Comparison of ENCODE assay signal across 13 cellular contexts in the genomic region with DNA sequence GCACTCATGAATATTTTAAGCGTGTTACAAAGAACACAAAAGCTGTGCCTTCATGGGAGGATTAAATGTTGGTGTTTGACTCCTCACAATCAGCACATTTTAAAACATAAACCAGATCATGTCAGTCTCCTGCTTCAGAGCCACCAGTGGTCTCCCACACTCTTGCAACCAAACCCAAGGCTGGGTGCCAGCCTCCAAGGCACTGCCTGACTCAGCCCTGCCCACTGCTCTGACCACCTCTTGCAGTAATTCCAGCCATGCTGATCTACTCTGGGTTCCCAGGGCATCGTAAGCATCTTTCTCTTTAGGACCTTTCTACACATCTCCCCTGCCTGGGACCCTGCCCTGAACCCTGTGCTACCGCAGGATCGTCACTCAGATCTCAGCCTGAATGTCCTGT.
DNase-seq lines count a peak whose midpoint lies in the region; ATAC-seq, FAIRE-seq and TF ChIP-seq lines count a peak whose summit lies in the region.
"Had no signal": no experiment of that assay in that cellular context is flagged by ENCODE, and none has a peak within 500 bp of the region (broad histone marks: within the 10 kb centered on the region; RNA-seq: fewer than 3 reads in every experiment).

No MANE protein-coding gene starts in this region.

- no peaks in the 10 kb centered on the region for H3K27me3 ChIP-seq in KMS-11 (ENCODE audit: insufficient read depth, low read depth)
- no peaks in the 10 kb centered on the region for H3K27me3 ChIP-seq in GM12878 (replicated peaks in 1 of 2; ENCODE audit: control insufficient read depth in 2 of 2, insufficient read depth in 2 of 2, low read length in 1 of 2)
- H3K27me3 ChIP-seq in endodermal cell (ENCODE audit: control insufficient read depth, insufficient read depth, low read length, poor library complexity, severe bottlenecking), result no peaks in the 10 kb centered on the region
- no peaks in the 10 kb centered on the region for H3K27me3 ChIP-seq in PC-3 (ENCODE audit: low read length)
- H3K27me3 ChIP-seq: body of pancreas had no signal

- H3K79me2 ChIP-seq in KMS-11 (ENCODE audit: insufficient read depth, low read depth) (no peaks in the 10 kb centered on the region), GM12878 (ENCODE audit: control insufficient read depth, insufficient read depth, low read length) (peaks cover 2% of the 10 kb centered on the region), PC-3 (ENCODE audit: low read length) (no peaks in the 10 kb centered on the region)

- H3K36me3 ChIP-seq in KMS-11 (ENCODE audit: insufficient read depth), result no peaks in the 10 kb centered on the region
- no peaks in the 10 kb centered on the region for H3K36me3 ChIP-seq in GM12878 (ENCODE audit: control insufficient read depth in 2 of 2, insufficient read depth in 2 of 2, low read length in 1 of 2)
- no peaks in the 10 kb centered on the region for H3K36me3 ChIP-seq in endodermal cell (ENCODE audit: control insufficient read depth, insufficient read depth, low read length)
- H3K36me3 ChIP-seq in PC-3 (ENCODE audit: low read depth, low read length), result no peaks in the 10 kb centered on the region

- H4K20me1 ChIP-seq in KMS-11 (ENCODE audit: insufficient read depth) (no peaks in the 10 kb centered on the region), GM12878 (ENCODE audit: control insufficient read depth, insufficient read depth) (no peaks in the 10 kb centered on the region), PC-3 (ENCODE audit: low read length) (no peaks in the 10 kb centered on the region)

- SMC1A ChIA-PET in GM12878 (lab: Charles Lee; ENCODE audit: uncharacterized antibody, unreplicated experiment), result interaction anchor here (0.6 to 10.4 kb wide), 17 partner anchors 7 to 552 kb away, joined by 3 to 237 read pairs (median 6); no protein-coding TSS in a partner anchor

- H3F3A ChIP-seq in PC-3 (ENCODE audit: low read length, unreplicated experiment), result no peaks in the 10 kb centered on the region

- H3K4me2 ChIP-seq in KMS-11, result peak overlapping the region; percentile 6; the same call in 1 of the 2 replicates
- peak overlapping the region; percentile 51; the same call in 1 of the 2 replicates for H3K4me2 ChIP-seq in GM12878 (ENCODE audit: control insufficient read depth, insufficient read depth)
- H3K4me2 ChIP-seq in PC-3 (ENCODE audit: low read length), result no peak overlapping the region

- TF ChIP-seq EP300 in GM12878 (IDR thresholded peaks at IDR 0.05; ENCODE audit: borderline replicate concordance in 1 of 2, control insufficient read depth in 1 of 2, low read depth in 2 of 2, low read length in 2 of 2), result no peak

- H3K4me1 Mint-ChIP-seq in nephron (peaks cover 52% of the 10 kb centered on the region), endodermal cell (peaks cover 22% of the 10 kb centered on the region)

- H3K4me3 Mint-ChIP-seq in nephron, result no peak overlapping the region
- H3K4me3 Mint-ChIP-seq in endodermal cell, result no peak overlapping the region
- H3K4me3 Mint-ChIP-seq: H9 had no signal

- DNase-seq in AG10803 (ENCODE audit: low read depth), result peak; percentile 32
- no peak for DNase-seq in GM12878 (ENCODE audit: low read depth, low spot score)
- DNase-seq in endodermal cell, result no peak
- no peak for DNase-seq in putamen (ENCODE audit: low spot score)
- no peak for DNase-seq in PC-3
- DNase-seq in middle frontal gyrus (ENCODE audit: extremely low spot score, low spot score), result no peak
- DNase-seq: body of pancreas, H9, islet precursor cell, NCI-H524 treated with DMSO at 0.1 percent for 48 hours had no signal

- WGBS in GM12878 (ENCODE audit: insufficient coverage, insufficient replicate concordance, low lambda C conversion rate, missing lambda C conversion rate), result 93% methylated on average over 4 of the region's 4 CpGs
- 94 to 98% methylated on average over 3 to 4 of the region's 4 CpGs for WGBS in endodermal cell (ENCODE audit: insufficient coverage in 1 of 2, insufficient read length in 1 of 2), 2 experiments

- H3K27ac Mint-ChIP-seq in nephron, result peak overlapping the region; percentile 81 to 90 (median 87)
- no peak overlapping the region for H3K27ac Mint-ChIP-seq in endodermal cell
- H3K27ac Mint-ChIP-seq: H9 had no signal

- H3K9me2 ChIP-seq in PC-3 (replicated peaks; ENCODE audit: low read length), result no peaks in the 10 kb centered on the region

- no peak for TF ChIP-seq RAD21 in GM12878 (IDR thresholded peaks at IDR 0.05; ENCODE audit: insufficient read depth, low read depth, low read length)

- POLR2A ChIA-PET in GM12878 (lab: Charles Lee), result interaction anchor here (0.6 to 1.5 kb wide), 4 partner anchors 10 to 519 kb away, joined by 3 to 5 read pairs (median 4); no protein-coding TSS in a partner anchor
- POLR2A ChIA-PET in PC-3 (lab: Charles Lee; ENCODE audit: unreplicated experiment), result interaction anchor here (0.6 kb wide), 1 partner anchor 451 kb away, joined by 3 read pairs; no protein-coding TSS in a partner anchor

- H3K9me3 ChIP-seq in GM12878 (replicated peaks; ENCODE audit: control insufficient read depth, insufficient read depth, low read length) (no peaks in the 10 kb centered on the region), endodermal cell (ENCODE audit: control insufficient read depth, low read length) (no peaks in the 10 kb centered on the region), PC-3 (ENCODE audit: low read length) (no peaks in the 10 kb centered on the region)
- H3K9me3 ChIP-seq: body of pancreas had no signal

- H3K4me1 ChIP-seq in KMS-11 (ENCODE audit: low read depth, poor library complexity, severe bottlenecking) (peaks cover 35% of the 10 kb centered on the region), GM12878 (ENCODE audit: control insufficient read depth, insufficient read depth, low read length) (peaks cover 73% of the 10 kb centered on the region), endodermal cell (ENCODE audit: control insufficient read depth, insufficient read depth, low read length) (peaks cover 6% of the 10 kb centered on the region), PC-3 (ENCODE audit: insufficient read depth, low read length) (peaks cover 3% of the 10 kb centered on the region)

- H3K27me3 Mint-ChIP-seq in nephron (ENCODE audit: low read depth), result no peaks in the 10 kb centered on the region
- H3K27me3 Mint-ChIP-seq in endodermal cell (ENCODE audit: insufficient read depth), result no peaks in the 10 kb centered on the region

- ATAC-seq in GM12878 (peak; percentile 42), PC-3 (no peak)
- ATAC-seq: body of pancreas, esophagus mucosa had no signal

- no peak for TF ChIP-seq CTCF in AG10803 (conservative IDR thresholded peaks at IDR 0.05; ENCODE audit: low read length)
- TF ChIP-seq CTCF in KMS-11 (conservative IDR thresholded peaks at IDR 0.05; ENCODE audit: low read depth, low read length), result no peak
- no peak for TF ChIP-seq CTCF in GM12878 (IDR thresholded peaks at IDR 0.05 in 2 of 3, conservative IDR thresholded peaks at IDR 0.05 in 1 of 3; ENCODE audit: control insufficient read depth in 2 of 3, extremely low read depth in 1 of 3, insufficient read depth in 1 of 3, low read depth in 3 of 3, low read length in 3 of 3)
- TF ChIP-seq CTCF in nephron (IDR thresholded peaks at IDR 0.05; ENCODE audit: unreplicated experiment in 3 of 3), result no peak
- TF ChIP-seq CTCF in endodermal cell (conservative IDR thresholded peaks at IDR 0.05), result no peak
- TF ChIP-seq CTCF in PC-3 (conservative IDR thresholded peaks at IDR 0.05; ENCODE audit: low read depth, low read length), result no peak

- CTCF ChIA-PET in GM12878 (lab: Yijun Ruan, JAX) (interaction anchor here (0.7 to 12.2 kb wide), 5 partner anchors 10 to 18 kb away, joined by 3 to 158 read pairs (median 3); no protein-coding TSS in a partner anchor), PC-3 (lab: Charles Lee) (no interaction called here)

- H3K9me3 Mint-ChIP-seq in nephron (no peaks in the 10 kb centered on the region), endodermal cell (no peaks in the 10 kb centered on the region)
- H3K9me3 Mint-ChIP-seq: H9 had no signal

- intact Hi-C loops in GM12878 (cut with micrococcal nuclease; ENCODE audit: unreplicated experiment) (loop anchor here (5.0 kb wide), 3 partner anchors 38 to 473 kb away; no protein-coding TSS in a partner anchor), PC-3 (cut with micrococcal nuclease) (no loop called here)

- no peaks in the 10 kb centered on the region for H3K36me3 Mint-ChIP-seq in nephron (ENCODE audit: low read depth)
- H3K36me3 Mint-ChIP-seq in endodermal cell (ENCODE audit: low read depth), result no peaks in the 10 kb centered on the region

- BruUV-seq in GM12878 (replicated peaks; lab: Mats Ljungman, UMichigan), result no TSS peak
- no TSS peak for BruUV-seq in PC-3 (replicated peaks; lab: Mats Ljungman, UMichigan)

- H2AFZ ChIP-seq in KMS-11 (ENCODE audit: low read depth) (no peak overlapping the region), GM12878 (ENCODE audit: control insufficient read depth, low read depth, low read length) (0 out of 2 replicates have a peak overlapping the region, but pooled peaks have one; percentile 9), PC-3 (ENCODE audit: low read length) (no peak overlapping the region)

- TF ChIP-seq POLR2A in GM12878 (IDR thresholded peaks at IDR 0.05; ENCODE audit: low read depth, low read length), result no peak

- H3K9ac ChIP-seq in KMS-11 (no peak overlapping the region), GM12878 (ENCODE audit: control insufficient read depth, insufficient read depth, low read length) (peak overlapping the region; percentile 38), endodermal cell (ENCODE audit: extremely low read depth, low read length, poor library complexity, severe bottlenecking) (no peak overlapping the region), PC-3 (ENCODE audit: low read length) (no peak overlapping the region)

- in situ Hi-C loops in GM12878 (cut with MboI), result no loop called here

- FAIRE-seq in GM12878 (lab: Jason Lieb, UNC), result no peak

- RAD21 ChIA-PET in GM12878 (lab: Charles Lee; ENCODE audit: unreplicated experiment), result interaction anchor here (0.6 to 7.5 kb wide), 17 partner anchors 7 to 546 kb away, joined by 3 to 139 read pairs (median 13); no protein-coding TSS in a partner anchor

- H3K27ac ChIP-seq in KMS-11 (no peak overlapping the region), GM12878 (ENCODE audit: control insufficient read depth, insufficient read depth) (peak overlapping the region; percentile 84), endodermal cell (ENCODE audit: low read depth, low read length) (no peak overlapping the region), PC-3 (ENCODE audit: low read length) (no peak overlapping the region)

- no peak overlapping the region for H3K4me3 ChIP-seq in AG10803 (ENCODE audit: low read length)
- no peak overlapping the region for H3K4me3 ChIP-seq in KMS-11 (IDR thresholded peaks at IDR 0.05; ENCODE audit: insufficient read depth, low read depth, low read length)
- no peak overlapping the region for H3K4me3 ChIP-seq in GM12878
- no peak overlapping the region for H3K4me3 ChIP-seq in endodermal cell (ENCODE audit: low read length)
- no peak overlapping the region for H3K4me3 ChIP-seq in PC-3 (ENCODE audit: low read length)
- H3K4me3 ChIP-seq: body of pancreas had no signal

TF ChIP-seq in GM12878, 131 proteins besides CTCF, POLR2A, EP300 and RAD21:
- TF ChIP-seq SREBF1 (IDR thresholded peaks at IDR 0.05; ENCODE audit: low read length) (no peak), YY1 (IDR thresholded peaks at IDR 0.05; ENCODE audit: low read depth, low read length) (0 out of 2 replicates have a peak, but pooled peaks have one; percentile 3)
